ENCODE assay signal across 12 cellular contexts in genomic region chr12:47835831-47836155, GRCh38. TPM values are rescaled to one million over a fixed set of nuclear protein-coding genes. Genes with fewer than 3 reads are reported as not detected.
DNase-seq lines count a peak whose midpoint lies in the region; ATAC-seq, FAIRE-seq and TF ChIP-seq lines count a peak whose summit lies in the region.
"Had no signal": no experiment of that assay in that cellular context is flagged by ENCODE, and none has a peak within 500 bp of the region (broad histone marks: within the 10 kb centered on the region; RNA-seq: fewer than 3 reads in every experiment).

No MANE protein-coding gene starts in this region.

- peak overlapping the region; percentile 22; the same call in 1 of the 2 replicates for H3K4me2 ChIP-seq in GM23338

- 0 out of 2 replicates have a peak overlapping the region, but pooled peaks have one; percentile 9 for H2AFZ ChIP-seq in GM23338

- POLR2A ChIA-PET in A673 (lab: Charles Lee; ENCODE audit: low non-redundant PET), result interaction anchor here (0.8 kb wide), 1 partner anchor 112 kb away, joined by 4 read pairs; no protein-coding TSS in a partner anchor

- CTCF ChIA-PET in A673 (lab: Charles Lee), result interaction anchor here (0.5 to 1.1 kb wide), 4 partner anchors 56 to 120 kb away, joined by 3 to 4 read pairs (median 3); no protein-coding TSS in a partner anchor

- WGBS in right cardiac atrium, result 83% methylated on average over 3 of the region's 3 CpGs

- no TSS peak for BruUV-seq in A673 (replicated peaks; lab: Mats Ljungman, UMichigan)

- no peaks in the 10 kb centered on the region for H3F3A ChIP-seq in GM23338 (replicated peaks; ENCODE audit: low read depth)

- H3K36me3 ChIP-seq in GM23338 (ENCODE audit: insufficient read depth), result no peaks in the 10 kb centered on the region
- no peaks in the 10 kb centered on the region for H3K36me3 ChIP-seq in A673 (ENCODE audit: insufficient read depth, low read length, poor library complexity, severe bottlenecking)
- H3K36me3 ChIP-seq: heart left ventricle had no signal

- ATAC-seq in GM23338 (peak; percentile 7; the same call in 2 of the 3 replicates), right cardiac atrium (no peak), GM21529 (IDR thresholded peaks at IDR 0.05; ENCODE audit: unreplicated experiment) (no peak)
- ATAC-seq: heart left ventricle had no signal

- no peak overlapping the region for H3K4me3 Mint-ChIP-seq in GM23338
- no peak overlapping the region for H3K4me3 Mint-ChIP-seq in activated T-helper 1 cell treated with anti-CD3 and anti-CD28 coated beads, Interleukin-12 subunit alpha, Interleukin-12 subunit beta, Interleukin-2, Interleukin-4 antibody, amounts not matched to agents 30 ng/mL and 10 ng/mL and 1 ng/mL, durations not matched to agents 14 hours and 24 hours and 36 hours
- H3K4me3 Mint-ChIP-seq: endodermal cell had no signal

- no peaks in the 10 kb centered on the region for H3K9me2 ChIP-seq in GM23338 (ENCODE audit: insufficient read depth)

- H3K27ac ChIP-seq in 22Rv1 (peak overlapping the region; percentile 28), GM23338 (ENCODE audit: low read depth) (no peak overlapping the region), A673 (ENCODE audit: low read depth, low read length, poor library complexity, severe bottlenecking) (no peak overlapping the region), right cardiac atrium (ENCODE audit: low read length) (no peak overlapping the region)
- H3K27ac ChIP-seq: heart left ventricle had no signal

- H3K36me3 Mint-ChIP-seq in GM23338 (ENCODE audit: low read depth), result no peaks in the 10 kb centered on the region
- H3K36me3 Mint-ChIP-seq in activated T-helper 1 cell treated with anti-CD3 and anti-CD28 coated beads, Interleukin-12 subunit alpha, Interleukin-12 subunit beta, Interleukin-2, Interleukin-4 antibody, amounts not matched to agents 30 ng/mL and 10 ng/mL and 1 ng/mL, durations not matched to agents 14 hours and 24 hours and 36 hours (ENCODE audit: low read depth), result no peaks in the 10 kb centered on the region

- H3K27me3 Mint-ChIP-seq in GM23338 (ENCODE audit: insufficient read depth, low read depth, poor library complexity), result peaks cover 13% of the 10 kb centered on the region
- H3K27me3 Mint-ChIP-seq in activated T-helper 1 cell treated with anti-CD3 and anti-CD28 coated beads, Interleukin-12 subunit alpha, Interleukin-12 subunit beta, Interleukin-2, Interleukin-4 antibody, amounts not matched to agents 30 ng/mL and 10 ng/mL and 1 ng/mL, durations not matched to agents 14 hours and 24 hours and 36 hours (ENCODE audit: insufficient read depth), result no peaks in the 10 kb centered on the region

- H3K4me1 Mint-ChIP-seq in GM23338, result peaks cover 41% of the 10 kb centered on the region
- peaks cover 90% of the 10 kb centered on the region for H3K4me1 Mint-ChIP-seq in activated T-helper 1 cell treated with anti-CD3 and anti-CD28 coated beads, Interleukin-12 subunit alpha, Interleukin-12 subunit beta, Interleukin-2, Interleukin-4 antibody, amounts not matched to agents 30 ng/mL and 10 ng/mL and 1 ng/mL, durations not matched to agents 14 hours and 24 hours and 36 hours (ENCODE audit: low read depth)

- H3K4me3 ChIP-seq in GM23338 (no peak overlapping the region), A673 (ENCODE audit: low read depth, low read length, poor library complexity, severe bottlenecking) (no peak overlapping the region), right cardiac atrium (ENCODE audit: low read length) (no peak overlapping the region)
- H3K4me3 ChIP-seq: heart left ventricle had no signal

- no peaks in the 10 kb centered on the region for H3K9me3 ChIP-seq in A673 (ENCODE audit: low read depth, low read length, poor library complexity, severe bottlenecking)
- no peaks in the 10 kb centered on the region for H3K9me3 ChIP-seq in right cardiac atrium (ENCODE audit: control insufficient read depth, low read length)
- H3K9me3 ChIP-seq: heart left ventricle had no signal

- H4K20me1 ChIP-seq in GM23338 (replicated peaks; ENCODE audit: insufficient read depth), result no peaks in the 10 kb centered on the region

- H3K27ac Mint-ChIP-seq in GM23338, result no peak overlapping the region; the same call in 1 of the 2 replicates
- peak overlapping the region; percentile 71 for H3K27ac Mint-ChIP-seq in activated T-helper 1 cell treated with anti-CD3 and anti-CD28 coated beads, Interleukin-12 subunit alpha, Interleukin-12 subunit beta, Interleukin-2, Interleukin-4 antibody, amounts not matched to agents 30 ng/mL and 10 ng/mL and 1 ng/mL, durations not matched to agents 14 hours and 24 hours and 36 hours

- DNase-seq in GM23338 (ENCODE audit: low spot score) (peak; percentile 43), myocyte (ENCODE audit: low read depth) (peak; percentile 37), A673 (ENCODE audit: low spot score) (no peak), right cardiac atrium (no peak), urothelium cell line (ENCODE audit: low spot score) (no peak)
- DNase-seq in activated T-helper 1 cell treated with anti-CD3 and anti-CD28 coated beads, Interleukin-12 subunit alpha, Interleukin-12 subunit beta, Interleukin-2, Interleukin-4 antibody, amounts not matched to agents 30 ng/mL and 10 ng/mL and 1 ng/mL, durations not matched to agents 14 hours and 24 hours and 36 hours (ENCODE audit: low spot score), result no peak
- DNase-seq: heart left ventricle, NCI-H146 had no signal

- intact Hi-C loops in activated T-helper 1 cell treated with anti-CD3 and anti-CD28 coated beads, Interleukin-12 subunit alpha, Interleukin-12 subunit beta, Interleukin-2, Interleukin-4 antibody, amounts not matched to agents 30 ng/mL and 10 ng/mL and 1 ng/mL, durations not matched to agents 14 hours and 24 hours and 36 hours (cut with micrococcal nuclease), result loop anchor here (5.0 to 10.0 kb wide), 2 partner anchors 129 to 332 kb away; partner anchors contain the start of gene TMEM106C
- intact Hi-C loops in A673 (cut with micrococcal nuclease; ENCODE audit: unreplicated experiment), result loop anchor here (5.0 kb wide), 1 partner anchor 183 kb away; no protein-coding TSS in a partner anchor
- intact Hi-C loops in right cardiac atrium (cut with DNase I), result loop anchor here (2.0 to 10.0 kb wide), 7 partner anchors 33 to 123 kb away; no protein-coding TSS in a partner anchor

- TF ChIP-seq CTCF in 22Rv1 (IDR thresholded peaks at IDR 0.05), result no peak
- no peak for TF ChIP-seq CTCF in GM23338 (conservative IDR thresholded peaks at IDR 0.05; ENCODE audit: low read depth in 2 of 2)
- no peak for TF ChIP-seq CTCF in A673 (conservative IDR thresholded peaks at IDR 0.05; ENCODE audit: low read depth, low read length)

- H3K79me2 ChIP-seq in GM23338 (replicated peaks; ENCODE audit: insufficient read depth), result no peaks in the 10 kb centered on the region

- H3K27me3 ChIP-seq in GM23338 (ENCODE audit: insufficient read depth) (no peaks in the 10 kb centered on the region), A673 (replicated peaks; ENCODE audit: insufficient read depth, low read depth, low read length, poor library complexity) (no peaks in the 10 kb centered on the region), right cardiac atrium (ENCODE audit: control insufficient read depth, insufficient read depth) (no peaks in the 10 kb centered on the region)
- H3K27me3 ChIP-seq: heart left ventricle had no signal

- H3K4me1 ChIP-seq in GM23338 (ENCODE audit: insufficient read depth) (peaks cover 13% of the 10 kb centered on the region), A673 (ENCODE audit: insufficient read depth, low read length, poor library complexity, severe bottlenecking) (no peaks in the 10 kb centered on the region), right cardiac atrium (ENCODE audit: control insufficient read depth, insufficient read depth, low read length) (no peaks in the 10 kb centered on the region)

- no peaks in the 10 kb centered on the region; the same call in 2 of the 3 replicates for H3K9me3 Mint-ChIP-seq in GM23338
- H3K9me3 Mint-ChIP-seq in activated T-helper 1 cell treated with anti-CD3 and anti-CD28 coated beads, Interleukin-12 subunit alpha, Interleukin-12 subunit beta, Interleukin-2, Interleukin-4 antibody, amounts not matched to agents 30 ng/mL and 10 ng/mL and 1 ng/mL, durations not matched to agents 14 hours and 24 hours and 36 hours, result no peaks in the 10 kb centered on the region
- H3K9me3 Mint-ChIP-seq: endodermal cell had no signal

- FAIRE-seq in urothelium cell line (lab: Jason Lieb, UNC), result no peak
- FAIRE-seq: astrocyte had no signal

RNA-seq across cellular contexts. Expression of gene HDAC7, which starts 16.1 kb away (rescaled TPM):
- total RNA-seq in GM23338 (2014; rRNA removed; shearing (Covaris generic)), result 55.1 and 60.1 TPM in 2 replicates
- polyA plus RNA-seq in GM23338 (2016; fragmentation: Nextera tagmentation; extraction: Ambion mirVana) (37.3 and 41.3 TPM in 2 replicates), right cardiac atrium (38.0 TPM)
- 453 and 466 TPM in 2 replicates for total RNA-seq in activated T-helper 1 cell treated with anti-CD3 and anti-CD28 coated beads, Interleukin-12 subunit alpha, Interleukin-12 subunit beta, Interleukin-2, Interleukin-4 antibody, amounts not matched to agents 30 ng/mL and 10 ng/mL and 1 ng/mL, durations not matched to agents 14 hours and 24 hours and 36 hours
- total RNA-seq in myocyte (13.8 and 22.6 TPM in 2 replicates), A673 (2021) (58.9 and 63.0 TPM in 2 replicates), right cardiac atrium (10 to 100 TPM; 46.5 to 60.1 (median 51.1) TPM)
- polyA plus RNA-seq in myocyte (2012), result 52.6 TPM

Comparison
In these comparisons a context has a peak if more than half of its experiments do, and no peak if none do; other contexts are left out.
1. DNase-seq: peak in GM23338 (single experiment) and myocyte (single experiment); none in activated T-helper 1 cell treated with anti-CD3 and anti-CD28 coated beads, Interleukin-12 subunit alpha, Interleukin-12 subunit beta, Interleukin-2, Interleukin-4 antibody, amounts not matched to agents 30 ng/mL and 10 ng/mL and 1 ng/mL, durations not matched to agents 14 hours and 24 hours and 36 hours (single experiment), A673 (single experiment), right cardiac atrium (0 of 3) and urothelium cell line (single experiment).